In genomic region chr10:118337356-118337755, GRCh38 we compare ENCODE assay signal across 21 cellular contexts.
"Had no signal": no experiment of that assay in that cellular context is flagged by ENCODE, and none has a peak within 500 bp of the region (broad histone marks: within the 10 kb centered on the region; RNA-seq: fewer than 3 reads in every experiment).

No MANE protein-coding gene starts in this region.

- H3K4me3 ChIP-seq: SJSA1, SK-N-MC had no signal

- H3K27ac ChIP-seq: SJSA1, SK-N-MC had no signal

- DNase-seq: Karpas-422, KG1, MM.1S, NCI-H1092 treated with DMSO at 0.1 percent for 48 hours, NCI-H1436, NCI-H187, NCI-H2029, NCI-H2081 treated with DMSO at 0.1 percent for 48 hours, NCI-H2171, NCI-H226, NCI-H446, NCI-H510A, NCI-H524 treated with DMSO at 0.1 percent for 48 hours, NCI-H69, NCI-H774, Right ventricle myocardium superior, RPMI8226, SIG-M5 had no signal

- H3K9me3 ChIP-seq: SJSA1 had no signal

- H3K27me3 ChIP-seq: SJSA1 had no signal

- FAIRE-seq: RCC 7860 had no signal
